Comparison of ENCODE assay signal across 1 cellular context in the genomic region with DNA sequence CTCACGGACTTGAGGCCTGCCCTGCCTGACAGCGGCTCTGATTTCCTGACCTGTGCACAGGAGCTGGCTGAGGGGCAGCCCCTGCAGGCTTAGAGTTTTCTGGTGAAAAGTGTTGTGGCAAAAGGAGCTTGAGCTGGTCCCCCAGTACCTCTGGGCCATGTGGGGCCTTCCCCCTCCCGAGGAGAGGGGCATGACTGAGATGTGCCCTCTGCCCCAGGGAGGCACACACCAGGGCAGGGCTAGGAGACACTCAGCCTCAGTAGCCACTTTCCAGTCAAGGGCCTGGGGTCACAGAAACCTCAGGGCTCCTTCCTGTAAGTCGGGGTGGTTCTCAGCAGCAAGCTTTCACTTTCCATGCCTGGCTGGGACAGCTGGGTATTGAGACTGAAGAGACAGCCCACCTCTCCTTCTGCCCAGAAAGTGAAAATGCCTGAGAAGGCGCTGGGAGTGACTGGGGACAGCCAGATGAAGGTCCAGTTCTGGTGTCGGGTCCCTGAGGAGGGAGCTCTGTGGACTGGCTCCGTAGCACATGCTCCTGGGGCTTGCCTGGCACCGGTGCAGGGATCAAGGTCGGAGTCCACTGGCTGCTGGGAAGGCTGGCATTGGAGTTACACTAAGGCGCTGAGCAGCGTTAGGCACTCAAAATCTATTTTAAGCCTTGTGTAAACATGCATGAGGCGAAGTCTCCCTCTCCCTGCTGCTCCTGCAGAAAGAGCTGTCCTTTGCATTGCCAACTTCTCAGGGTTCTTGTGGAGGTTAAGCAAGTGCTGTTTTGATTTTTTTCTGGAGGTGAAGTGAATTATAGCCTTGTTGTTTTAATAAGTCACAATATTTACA.
TF ChIP-seq lines count a peak whose summit lies in the region.

No MANE protein-coding gene starts in this region.

TF ChIP-seq in HepG2, 621 proteins besides CTCF, POLR2A, EP300 and RAD21 (continued from another document and continues in another):
- TF ChIP-seq ZNF24 (IDR thresholded peaks at IDR 0.05) = no peak
- no peak for TF ChIP-seq RCOR2 (CRISPR knock-in tag; IDR thresholded peaks at IDR 0.05)
- TF ChIP-seq GZF1 (CRISPR knock-in tag; IDR thresholded peaks at IDR 0.05) = no peak
- TF ChIP-seq SIX4 (CRISPR knock-in tag; IDR thresholded peaks at IDR 0.05) = no peak
- TF ChIP-seq, protein P1, sequence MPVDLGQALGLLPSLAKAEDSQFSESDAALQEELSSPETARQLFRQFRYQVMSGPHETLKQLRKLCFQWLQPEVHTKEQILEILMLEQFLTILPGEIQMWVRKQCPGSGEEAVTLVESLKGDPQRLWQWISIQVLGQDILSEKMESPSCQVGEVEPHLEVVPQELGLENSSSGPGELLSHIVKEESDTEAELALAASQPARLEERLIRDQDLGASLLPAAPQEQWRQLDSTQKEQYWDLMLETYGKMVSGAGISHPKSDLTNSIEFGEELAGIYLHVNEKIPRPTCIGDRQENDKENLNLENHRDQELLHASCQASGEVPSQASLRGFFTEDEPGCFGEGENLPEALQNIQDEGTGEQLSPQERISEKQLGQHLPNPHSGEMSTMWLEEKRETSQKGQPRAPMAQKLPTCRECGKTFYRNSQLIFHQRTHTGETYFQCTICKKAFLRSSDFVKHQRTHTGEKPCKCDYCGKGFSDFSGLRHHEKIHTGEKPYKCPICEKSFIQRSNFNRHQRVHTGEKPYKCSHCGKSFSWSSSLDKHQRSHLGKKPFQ (CRISPR knock-in tag; IDR thresholded peaks at IDR 0.05; ENCODE audit: insufficient replicate concordance) = peak; percentile 29
- TF ChIP-seq, protein P2, sequence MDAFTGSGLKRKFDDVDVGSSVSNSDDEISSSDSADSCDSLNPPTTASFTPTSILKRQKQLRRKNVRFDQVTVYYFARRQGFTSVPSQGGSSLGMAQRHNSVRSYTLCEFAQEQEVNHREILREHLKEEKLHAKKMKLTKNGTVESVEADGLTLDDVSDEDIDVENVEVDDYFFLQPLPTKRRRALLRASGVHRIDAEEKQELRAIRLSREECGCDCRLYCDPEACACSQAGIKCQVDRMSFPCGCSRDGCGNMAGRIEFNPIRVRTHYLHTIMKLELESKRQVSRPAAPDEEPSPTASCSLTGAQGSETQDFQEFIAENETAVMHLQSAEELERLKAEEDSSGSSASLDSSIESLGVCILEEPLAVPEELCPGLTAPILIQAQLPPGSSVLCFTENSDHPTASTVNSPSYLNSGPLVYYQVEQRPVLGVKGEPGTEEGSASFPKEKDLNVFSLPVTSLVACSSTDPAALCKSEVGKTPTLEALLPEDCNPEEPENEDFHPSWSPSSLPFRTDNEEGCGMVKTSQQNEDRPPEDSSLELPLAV (CRISPR knock-in tag; conservative IDR thresholded peaks at IDR 0.05; ENCODE audit: low read depth) = no peak
- no peak for TF ChIP-seq ZNF207 (IDR thresholded peaks at IDR 0.05; ENCODE audit: borderline replicate concordance)
- no peak for TF ChIP-seq U2AF2 (IDR thresholded peaks at IDR 0.05; ENCODE audit: low read depth, low read length)
- no peak for TF ChIP-seq TP53 (CRISPR knock-in tag; conservative IDR thresholded peaks at IDR 0.05)
- TF ChIP-seq, protein P3, sequence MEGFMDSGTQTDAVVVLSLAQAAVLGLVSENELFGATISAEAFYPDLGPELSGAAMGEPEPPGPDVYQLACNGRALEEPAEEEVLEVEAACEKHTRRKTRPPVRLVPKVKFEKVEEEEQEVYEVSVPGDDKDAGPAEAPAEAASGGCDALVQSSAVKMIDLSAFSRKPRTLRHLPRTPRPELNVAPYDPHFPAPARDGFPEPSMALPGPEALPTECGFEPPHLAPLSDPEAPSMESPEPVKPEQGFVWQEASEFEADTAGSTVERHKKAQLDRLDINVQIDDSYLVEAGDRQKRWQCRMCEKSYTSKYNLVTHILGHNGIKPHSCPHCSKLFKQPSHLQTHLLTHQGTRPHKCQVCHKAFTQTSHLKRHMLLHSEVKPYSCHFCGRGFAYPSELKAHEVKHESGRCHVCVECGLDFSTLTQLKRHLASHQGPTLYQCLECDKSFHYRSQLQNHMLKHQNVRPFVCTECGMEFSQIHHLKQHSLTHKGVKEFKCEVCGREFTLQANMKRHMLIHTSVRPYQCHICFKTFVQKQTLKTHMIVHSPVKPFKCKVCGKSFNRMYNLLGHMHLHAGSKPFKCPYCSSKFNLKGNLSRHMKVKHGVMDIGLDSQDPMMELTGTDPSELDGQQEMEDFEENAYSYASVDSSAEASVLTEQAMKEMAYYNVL (CRISPR knock-in tag; IDR thresholded peaks at IDR 0.05; ENCODE audit: borderline replicate concordance) = peak; percentile 50; the same call in 1 of the 2 replicates
- TF ChIP-seq, protein P4, sequence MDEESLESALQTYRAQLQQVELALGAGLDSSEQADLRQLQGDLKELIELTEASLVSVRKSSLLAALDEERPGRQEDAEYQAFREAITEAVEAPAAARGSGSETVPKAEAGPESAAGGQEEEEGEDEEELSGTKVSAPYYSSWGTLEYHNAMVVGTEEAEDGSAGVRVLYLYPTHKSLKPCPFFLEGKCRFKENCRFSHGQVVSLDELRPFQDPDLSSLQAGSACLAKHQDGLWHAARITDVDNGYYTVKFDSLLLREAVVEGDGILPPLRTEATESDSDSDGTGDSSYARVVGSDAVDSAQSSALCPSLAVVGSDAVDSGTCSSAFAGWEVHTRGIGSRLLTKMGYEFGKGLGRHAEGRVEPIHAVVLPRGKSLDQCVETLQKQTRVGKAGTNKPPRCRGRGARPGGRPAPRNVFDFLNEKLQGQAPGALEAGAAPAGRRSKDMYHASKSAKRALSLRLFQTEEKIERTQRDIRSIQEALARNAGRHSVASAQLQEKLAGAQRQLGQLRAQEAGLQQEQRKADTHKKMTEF (CRISPR knock-in tag; IDR thresholded peaks at IDR 0.05) = peak; percentile 31; the same call in 1 of the 2 replicates
- TF ChIP-seq, protein P5, sequence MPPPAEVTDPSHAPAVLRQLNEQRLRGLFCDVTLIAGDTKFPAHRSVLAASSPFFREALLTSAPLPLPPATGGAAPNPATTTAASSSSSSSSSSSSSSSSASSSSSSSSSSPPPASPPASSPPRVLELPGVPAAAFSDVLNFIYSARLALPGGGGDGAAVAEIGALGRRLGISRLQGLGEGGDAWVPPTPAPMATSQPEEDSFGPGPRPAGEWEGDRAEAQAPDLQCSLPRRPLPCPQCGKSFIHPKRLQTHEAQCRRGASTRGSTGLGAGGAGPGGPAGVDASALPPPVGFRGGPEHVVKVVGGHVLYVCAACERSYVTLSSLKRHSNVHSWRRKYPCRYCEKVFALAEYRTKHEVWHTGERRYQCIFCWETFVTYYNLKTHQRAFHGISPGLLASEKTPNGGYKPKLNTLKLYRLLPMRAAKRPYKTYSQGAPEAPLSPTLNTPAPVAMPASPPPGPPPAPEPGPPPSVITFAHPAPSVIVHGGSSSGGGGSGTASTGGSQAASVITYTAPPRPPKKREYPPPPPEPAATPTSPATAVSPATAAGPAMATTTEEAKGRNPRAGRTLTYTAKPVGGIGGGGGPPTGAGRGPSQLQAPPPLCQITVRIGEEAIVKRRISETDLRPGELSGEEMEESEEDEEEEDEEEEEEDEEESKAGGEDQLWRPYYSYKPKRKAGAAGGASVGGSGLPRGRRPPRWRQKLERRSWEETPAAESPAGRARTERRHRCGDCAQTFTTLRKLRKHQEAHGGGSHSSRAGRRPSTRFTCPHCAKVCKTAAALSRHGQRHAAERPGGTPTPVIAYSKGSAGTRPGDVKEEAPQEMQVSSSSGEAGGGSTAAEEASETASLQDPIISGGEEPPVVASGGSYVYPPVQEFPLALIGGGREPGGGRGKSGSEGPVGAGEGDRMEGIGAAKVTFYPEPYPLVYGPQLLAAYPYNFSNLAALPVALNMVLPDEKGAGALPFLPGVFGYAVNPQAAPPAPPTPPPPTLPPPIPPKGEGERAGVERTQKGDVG (CRISPR knock-in tag; IDR thresholded peaks at IDR 0.05; ENCODE audit: borderline replicate concordance) = no peak
- no peak for TF ChIP-seq NFE2 (CRISPR knock-in tag; IDR thresholded peaks at IDR 0.05)
- TF ChIP-seq, protein P6, sequence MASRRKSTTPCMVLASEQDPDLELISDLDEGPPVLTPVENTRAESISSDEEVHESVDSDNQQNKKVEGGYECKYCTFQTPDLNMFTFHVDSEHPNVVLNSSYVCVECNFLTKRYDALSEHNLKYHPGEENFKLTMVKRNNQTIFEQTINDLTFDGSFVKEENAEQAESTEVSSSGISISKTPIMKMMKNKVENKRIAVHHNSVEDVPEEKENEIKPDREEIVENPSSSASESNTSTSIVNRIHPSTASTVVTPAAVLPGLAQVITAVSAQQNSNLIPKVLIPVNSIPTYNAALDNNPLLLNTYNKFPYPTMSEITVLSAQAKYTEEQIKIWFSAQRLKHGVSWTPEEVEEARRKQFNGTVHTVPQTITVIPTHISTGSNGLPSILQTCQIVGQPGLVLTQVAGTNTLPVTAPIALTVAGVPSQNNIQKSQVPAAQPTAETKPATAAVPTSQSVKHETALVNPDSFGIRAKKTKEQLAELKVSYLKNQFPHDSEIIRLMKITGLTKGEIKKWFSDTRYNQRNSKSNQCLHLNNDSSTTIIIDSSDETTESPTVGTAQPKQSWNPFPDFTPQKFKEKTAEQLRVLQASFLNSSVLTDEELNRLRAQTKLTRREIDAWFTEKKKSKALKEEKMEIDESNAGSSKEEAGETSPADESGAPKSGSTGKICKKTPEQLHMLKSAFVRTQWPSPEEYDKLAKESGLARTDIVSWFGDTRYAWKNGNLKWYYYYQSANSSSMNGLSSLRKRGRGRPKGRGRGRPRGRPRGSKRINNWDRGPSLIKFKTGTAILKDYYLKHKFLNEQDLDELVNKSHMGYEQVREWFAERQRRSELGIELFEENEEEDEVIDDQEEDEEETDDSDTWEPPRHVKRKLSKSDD (CRISPR knock-in tag; IDR thresholded peaks at IDR 0.05; ENCODE audit: low read depth) = no peak; the same call in 1 of the 2 replicates
- no peak for TF ChIP-seq ZBTB42 (CRISPR knock-in tag; IDR thresholded peaks at IDR 0.05)
- TF ChIP-seq, protein P7, sequence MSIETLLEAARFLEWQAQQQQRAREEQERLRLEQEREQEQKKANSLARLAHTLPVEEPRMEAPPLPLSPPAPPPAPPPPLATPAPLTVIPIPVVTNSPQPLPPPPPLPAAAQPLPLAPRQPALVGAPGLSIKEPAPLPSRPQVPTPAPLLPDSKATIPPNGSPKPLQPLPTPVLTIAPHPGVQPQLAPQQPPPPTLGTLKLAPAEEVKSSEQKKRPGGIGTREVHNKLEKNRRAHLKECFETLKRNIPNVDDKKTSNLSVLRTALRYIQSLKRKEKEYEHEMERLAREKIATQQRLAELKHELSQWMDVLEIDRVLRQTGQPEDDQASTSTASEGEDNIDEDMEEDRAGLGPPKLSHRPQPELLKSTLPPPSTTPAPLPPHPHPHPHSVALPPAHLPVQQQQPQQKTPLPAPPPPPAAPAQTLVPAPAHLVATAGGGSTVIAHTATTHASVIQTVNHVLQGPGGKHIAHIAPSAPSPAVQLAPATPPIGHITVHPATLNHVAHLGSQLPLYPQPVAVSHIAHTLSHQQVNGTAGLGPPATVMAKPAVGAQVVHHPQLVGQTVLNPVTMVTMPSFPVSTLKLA (IDR thresholded peaks at IDR 0.05) = no peak
- TF ChIP-seq PTBP1 (IDR thresholded peaks at IDR 0.05; ENCODE audit: low read depth, low read length, poor library complexity, severe bottlenecking) = no peak
- no peak for TF ChIP-seq RBFOX2 (IDR thresholded peaks at IDR 0.05; ENCODE audit: low read depth, low read length)
- TF ChIP-seq, protein P8, sequence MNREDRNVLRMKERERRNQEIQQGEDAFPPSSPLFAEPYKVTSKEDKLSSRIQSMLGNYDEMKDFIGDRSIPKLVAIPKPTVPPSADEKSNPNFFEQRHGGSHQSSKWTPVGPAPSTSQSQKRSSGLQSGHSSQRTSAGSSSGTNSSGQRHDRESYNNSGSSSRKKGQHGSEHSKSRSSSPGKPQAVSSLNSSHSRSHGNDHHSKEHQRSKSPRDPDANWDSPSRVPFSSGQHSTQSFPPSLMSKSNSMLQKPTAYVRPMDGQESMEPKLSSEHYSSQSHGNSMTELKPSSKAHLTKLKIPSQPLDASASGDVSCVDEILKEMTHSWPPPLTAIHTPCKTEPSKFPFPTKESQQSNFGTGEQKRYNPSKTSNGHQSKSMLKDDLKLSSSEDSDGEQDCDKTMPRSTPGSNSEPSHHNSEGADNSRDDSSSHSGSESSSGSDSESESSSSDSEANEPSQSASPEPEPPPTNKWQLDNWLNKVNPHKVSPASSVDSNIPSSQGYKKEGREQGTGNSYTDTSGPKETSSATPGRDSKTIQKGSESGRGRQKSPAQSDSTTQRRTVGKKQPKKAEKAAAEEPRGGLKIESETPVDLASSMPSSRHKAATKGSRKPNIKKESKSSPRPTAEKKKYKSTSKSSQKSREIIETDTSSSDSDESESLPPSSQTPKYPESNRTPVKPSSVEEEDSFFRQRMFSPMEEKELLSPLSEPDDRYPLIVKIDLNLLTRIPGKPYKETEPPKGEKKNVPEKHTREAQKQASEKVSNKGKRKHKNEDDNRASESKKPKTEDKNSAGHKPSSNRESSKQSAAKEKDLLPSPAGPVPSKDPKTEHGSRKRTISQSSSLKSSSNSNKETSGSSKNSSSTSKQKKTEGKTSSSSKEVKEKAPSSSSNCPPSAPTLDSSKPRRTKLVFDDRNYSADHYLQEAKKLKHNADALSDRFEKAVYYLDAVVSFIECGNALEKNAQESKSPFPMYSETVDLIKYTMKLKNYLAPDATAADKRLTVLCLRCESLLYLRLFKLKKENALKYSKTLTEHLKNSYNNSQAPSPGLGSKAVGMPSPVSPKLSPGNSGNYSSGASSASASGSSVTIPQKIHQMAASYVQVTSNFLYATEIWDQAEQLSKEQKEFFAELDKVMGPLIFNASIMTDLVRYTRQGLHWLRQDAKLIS (CRISPR knock-in tag; IDR thresholded peaks at IDR 0.05) = no peak
- TF ChIP-seq ZNF143 (CRISPR knock-in tag; IDR thresholded peaks at IDR 0.05) = peak; percentile 58; the same call in 1 of the 2 replicates
- no peak for TF ChIP-seq EHMT2 (IDR thresholded peaks at IDR 0.05; ENCODE audit: borderline replicate concordance, low read depth, low read length)
- TF ChIP-seq SRSF4 (IDR thresholded peaks at IDR 0.05; ENCODE audit: low read depth, low read length, poor library complexity, severe bottlenecking) = no peak
- no peak for TF ChIP-seq ZNF749 (CRISPR knock-in tag; IDR thresholded peaks at IDR 0.05; ENCODE audit: borderline replicate concordance)
- TF ChIP-seq, protein P9, sequence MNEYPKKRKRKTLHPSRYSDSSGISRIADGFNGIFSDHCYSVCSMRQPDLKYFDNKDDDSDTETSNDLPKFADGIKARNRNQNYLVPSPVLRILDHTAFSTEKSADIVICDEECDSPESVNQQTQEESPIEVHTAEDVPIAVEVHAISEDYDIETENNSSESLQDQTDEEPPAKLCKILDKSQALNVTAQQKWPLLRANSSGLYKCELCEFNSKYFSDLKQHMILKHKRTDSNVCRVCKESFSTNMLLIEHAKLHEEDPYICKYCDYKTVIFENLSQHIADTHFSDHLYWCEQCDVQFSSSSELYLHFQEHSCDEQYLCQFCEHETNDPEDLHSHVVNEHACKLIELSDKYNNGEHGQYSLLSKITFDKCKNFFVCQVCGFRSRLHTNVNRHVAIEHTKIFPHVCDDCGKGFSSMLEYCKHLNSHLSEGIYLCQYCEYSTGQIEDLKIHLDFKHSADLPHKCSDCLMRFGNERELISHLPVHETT (CRISPR knock-in tag; conservative IDR thresholded peaks at IDR 0.05) = no peak
- TF ChIP-seq ZNF570 (CRISPR knock-in tag; IDR thresholded peaks at IDR 0.05; ENCODE audit: borderline replicate concordance) = no peak
- no peak for TF ChIP-seq REL (CRISPR knock-in tag; conservative IDR thresholded peaks at IDR 0.05)
- TF ChIP-seq, protein P10, sequence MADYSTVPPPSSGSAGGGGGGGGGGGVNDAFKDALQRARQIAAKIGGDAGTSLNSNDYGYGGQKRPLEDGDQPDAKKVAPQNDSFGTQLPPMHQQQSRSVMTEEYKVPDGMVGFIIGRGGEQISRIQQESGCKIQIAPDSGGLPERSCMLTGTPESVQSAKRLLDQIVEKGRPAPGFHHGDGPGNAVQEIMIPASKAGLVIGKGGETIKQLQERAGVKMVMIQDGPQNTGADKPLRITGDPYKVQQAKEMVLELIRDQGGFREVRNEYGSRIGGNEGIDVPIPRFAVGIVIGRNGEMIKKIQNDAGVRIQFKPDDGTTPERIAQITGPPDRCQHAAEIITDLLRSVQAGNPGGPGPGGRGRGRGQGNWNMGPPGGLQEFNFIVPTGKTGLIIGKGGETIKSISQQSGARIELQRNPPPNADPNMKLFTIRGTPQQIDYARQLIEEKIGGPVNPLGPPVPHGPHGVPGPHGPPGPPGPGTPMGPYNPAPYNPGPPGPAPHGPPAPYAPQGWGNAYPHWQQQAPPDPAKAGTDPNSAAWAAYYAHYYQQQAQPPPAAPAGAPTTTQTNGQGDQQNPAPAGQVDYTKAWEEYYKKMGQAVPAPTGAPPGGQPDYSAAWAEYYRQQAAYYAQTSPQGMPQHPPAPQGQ (CRISPR knock-in tag; IDR thresholded peaks at IDR 0.05; ENCODE audit: borderline replicate concordance) = no peak
